Comparison of ENCODE assay signal across 21 cellular contexts in genomic region chr2:182446087-182446486, GRCh38. TPM values are rescaled to one million over a fixed set of nuclear protein-coding genes. Genes with fewer than 3 reads are reported as not detected.
DNase-seq lines count a peak whose midpoint lies in the region; ATAC-seq and TF ChIP-seq lines count a peak whose summit lies in the region.
"Had no signal": no experiment of that assay in that cellular context is flagged by ENCODE, and none has a peak within 500 bp of the region (broad histone marks: within the 10 kb centered on the region; RNA-seq: fewer than 3 reads in every experiment).

No MANE protein-coding gene starts in this region.

- H3K27me3 Mint-ChIP-seq in GM23338 (ENCODE audit: insufficient read depth, low read depth, poor library complexity) (no peaks in the 10 kb centered on the region), brain (no peaks in the 10 kb centered on the region)
- H3K27me3 Mint-ChIP-seq in activated T-helper 2 cell treated with anti-CD3 and anti-CD28 coated beads, Interferon-gamma antibody, Interleukin-2, Interleukin-4, amounts not matched to agents 10 μg/mL and 5 μg/mL and 100 μg/mL, durations not matched to agents 14 hours and 24 hours and 36 hours (ENCODE audit: low read depth): no peaks in the 10 kb centered on the region
- H3K27me3 Mint-ChIP-seq: CD8-positive, alpha-beta memory T cell had no signal

- H3K4me2 ChIP-seq in GM23338 (no peak overlapping the region), osteoblast (ENCODE audit: insufficient read depth, low read length) (no peak overlapping the region)
- H3K4me2 ChIP-seq: BLaER1 treated with 17β-estradiol and CSF1 and Interleukin-3, amounts not matched to agents 10 nM and 100 nM had no signal

- H3K9me3 Mint-ChIP-seq in GM23338: no peaks in the 10 kb centered on the region; the same call in 2 of the 3 replicates
- peaks cover 0 to 2% (median 0%) of the 10 kb centered on the region in 5 experiments for H3K9me3 Mint-ChIP-seq in brain
- peaks cover 4% of the 10 kb centered on the region for H3K9me3 Mint-ChIP-seq in activated T-helper 2 cell treated with anti-CD3 and anti-CD28 coated beads, Interferon-gamma antibody, Interleukin-2, Interleukin-4, amounts not matched to agents 10 μg/mL and 5 μg/mL and 100 μg/mL, durations not matched to agents 14 hours and 24 hours and 36 hours
- H3K9me3 Mint-ChIP-seq: HFFc6 had no signal

- DNase-seq in GM23338 (ENCODE audit: low spot score) (no peak), osteoblast (ENCODE audit: insufficient read length, low spot score, missing footprints) (no peak), MG63 (no peak)
- DNase-seq in activated T-helper 2 cell treated with anti-CD3 and anti-CD28 coated beads, Interferon-gamma antibody, Interleukin-2, Interleukin-4, amounts not matched to agents 10 μg/mL and 5 μg/mL and 100 μg/mL, durations not matched to agents 14 hours and 24 hours and 36 hours (ENCODE audit: low spot score): no peak
- DNase-seq: CD8-positive, alpha-beta memory T cell; DMS53; H7; NCI-H1417 treated with DMSO at 0.1 percent for 48 hours; NCI-H187 treated with DMSO at 0.1 percent for 48 hours; NCI-H2227 treated with DMSO at 0.1 percent for 48 hours; NCI-H510A treated with DMSO at 0.1 percent for 48 hours; NCI-H774; SHP77 had no signal

- no peaks in the 10 kb centered on the region for H3K79me2 ChIP-seq in ACC112 (ENCODE audit: control insufficient read depth, insufficient read depth, low read length, unreplicated experiment)
- H3K79me2 ChIP-seq in GM23338 (replicated peaks; ENCODE audit: insufficient read depth): no peaks in the 10 kb centered on the region
- H3K79me2 ChIP-seq in osteoblast (ENCODE audit: insufficient read depth, low read length): no peaks in the 10 kb centered on the region

- no peak overlapping the region for H3K4me3 ChIP-seq in ACC112 (ENCODE audit: low read depth, low read length)
- no peak overlapping the region for H3K4me3 ChIP-seq in GM23338
- no peak overlapping the region for H3K4me3 ChIP-seq in osteoblast (ENCODE audit: insufficient read depth, low read length)
- H3K4me3 ChIP-seq in MG63: no peak overlapping the region
- H3K4me3 ChIP-seq: BLaER1 treated with 17β-estradiol and CSF1 and Interleukin-3, amounts not matched to agents 10 nM and 100 nM had no signal

- TF ChIP-seq CTCF in GM23338 (conservative IDR thresholded peaks at IDR 0.05; ENCODE audit: low read depth in 2 of 2): no peak
- TF ChIP-seq CTCF in brain (conservative IDR thresholded peaks at IDR 0.05): no peak
- no peak for TF ChIP-seq CTCF in osteoblast (IDR thresholded peaks at IDR 0.05; ENCODE audit: extremely low read depth, low read depth, low read length)

- intact Hi-C loops in activated T-helper 2 cell treated with anti-CD3 and anti-CD28 coated beads, Interferon-gamma antibody, Interleukin-2, Interleukin-4, amounts not matched to agents 10 μg/mL and 5 μg/mL and 100 μg/mL, durations not matched to agents 14 hours and 24 hours and 36 hours (cut with micrococcal nuclease): no loop called here

- H3K36me3 Mint-ChIP-seq in GM23338 (ENCODE audit: low read depth) (no peaks in the 10 kb centered on the region), brain (no peaks in the 10 kb centered on the region)
- no peaks in the 10 kb centered on the region for H3K36me3 Mint-ChIP-seq in activated T-helper 2 cell treated with anti-CD3 and anti-CD28 coated beads, Interferon-gamma antibody, Interleukin-2, Interleukin-4, amounts not matched to agents 10 μg/mL and 5 μg/mL and 100 μg/mL, durations not matched to agents 14 hours and 24 hours and 36 hours (ENCODE audit: low read depth)
- H3K36me3 Mint-ChIP-seq: CD8-positive, alpha-beta memory T cell had no signal

- no peaks in the 10 kb centered on the region for H3K27me3 ChIP-seq in ACC112 (ENCODE audit: insufficient read depth, low read length)
- H3K27me3 ChIP-seq in GM23338 (ENCODE audit: insufficient read depth): no peaks in the 10 kb centered on the region
- no peaks in the 10 kb centered on the region for H3K27me3 ChIP-seq in osteoblast (ENCODE audit: insufficient read depth, low read length)
- no peaks in the 10 kb centered on the region for H3K27me3 ChIP-seq in MG63
- H3K27me3 ChIP-seq: BLaER1 treated with 17β-estradiol and CSF1 and Interleukin-3, amounts not matched to agents 10 nM and 100 nM had no signal

- H3K9me3 ChIP-seq in osteoblast (ENCODE audit: low read depth, low read length): no peaks in the 10 kb centered on the region
- H3K9me3 ChIP-seq in MG63: no peaks in the 10 kb centered on the region

- H2AFZ ChIP-seq in ACC112 (ENCODE audit: low read length, unreplicated experiment) (no peak overlapping the region), GM23338 (no peak overlapping the region), osteoblast (ENCODE audit: low read length) (no peak overlapping the region)

- H3K4me3 Mint-ChIP-seq in GM23338 (no peak overlapping the region), brain (no peak overlapping the region)
- no peak overlapping the region for H3K4me3 Mint-ChIP-seq in activated T-helper 2 cell treated with anti-CD3 and anti-CD28 coated beads, Interferon-gamma antibody, Interleukin-2, Interleukin-4, amounts not matched to agents 10 μg/mL and 5 μg/mL and 100 μg/mL, durations not matched to agents 14 hours and 24 hours and 36 hours (ENCODE audit: low read depth)
- H3K4me3 Mint-ChIP-seq: CD8-positive, alpha-beta memory T cell; HFFc6 had no signal

- ATAC-seq in GM23338 (no peak), GM19324 (IDR thresholded peaks at IDR 0.05; ENCODE audit: low FRiP score, unreplicated experiment) (no peak)

- H3K36me3 ChIP-seq in ACC112 (ENCODE audit: insufficient read depth, low read length): no peaks in the 10 kb centered on the region
- no peaks in the 10 kb centered on the region for H3K36me3 ChIP-seq in GM23338 (ENCODE audit: insufficient read depth)
- H3K36me3 ChIP-seq in osteoblast (ENCODE audit: insufficient read depth, low read length): no peaks in the 10 kb centered on the region
- H3K36me3 ChIP-seq in MG63: no peaks in the 10 kb centered on the region
- H3K36me3 ChIP-seq: BLaER1 treated with 17β-estradiol and CSF1 and Interleukin-3, amounts not matched to agents 10 nM and 100 nM had no signal

- peaks cover 13% of the 10 kb centered on the region for H3K4me1 Mint-ChIP-seq in GM23338
- H3K4me1 Mint-ChIP-seq in brain: peaks cover 15% of the 10 kb centered on the region
- H3K4me1 Mint-ChIP-seq in activated T-helper 2 cell treated with anti-CD3 and anti-CD28 coated beads, Interferon-gamma antibody, Interleukin-2, Interleukin-4, amounts not matched to agents 10 μg/mL and 5 μg/mL and 100 μg/mL, durations not matched to agents 14 hours and 24 hours and 36 hours (ENCODE audit: low read depth): no peaks in the 10 kb centered on the region
- H3K4me1 Mint-ChIP-seq: CD8-positive, alpha-beta memory T cell had no signal

- H3K27ac Mint-ChIP-seq in GM23338: 0 out of 2 replicates have a peak overlapping the region, but pooled peaks have one; percentile 18
- peak overlapping the region in 4 of 5 experiments; percentile 11 to 52 (median 14) for H3K27ac Mint-ChIP-seq in brain
- no peak overlapping the region for H3K27ac Mint-ChIP-seq in activated T-helper 2 cell treated with anti-CD3 and anti-CD28 coated beads, Interferon-gamma antibody, Interleukin-2, Interleukin-4, amounts not matched to agents 10 μg/mL and 5 μg/mL and 100 μg/mL, durations not matched to agents 14 hours and 24 hours and 36 hours
- H3K27ac Mint-ChIP-seq: CD8-positive, alpha-beta memory T cell had no signal

- peaks cover 40% of the 10 kb centered on the region for H3K4me1 ChIP-seq in ACC112 (ENCODE audit: control insufficient read depth, insufficient read depth, low read length, unreplicated experiment)
- H3K4me1 ChIP-seq in GM23338 (ENCODE audit: insufficient read depth): no peaks in the 10 kb centered on the region
- peaks cover 35% of the 10 kb centered on the region for H3K4me1 ChIP-seq in osteoblast (ENCODE audit: insufficient read depth, low read length)
- H3K4me1 ChIP-seq: BLaER1 treated with 17β-estradiol and CSF1 and Interleukin-3, amounts not matched to agents 10 nM and 100 nM had no signal

- H4K20me1 ChIP-seq in GM23338 (replicated peaks; ENCODE audit: insufficient read depth) (no peaks in the 10 kb centered on the region), osteoblast (ENCODE audit: insufficient read depth, low read length) (no peaks in the 10 kb centered on the region)
- H4K20me1 ChIP-seq: BLaER1 treated with 17β-estradiol and CSF1 and Interleukin-3, amounts not matched to agents 10 nM and 100 nM had no signal

- H3K27ac ChIP-seq in ACC112 (ENCODE audit: low read depth, low read length) (peak overlapping the region; percentile 69; the same call in 1 of the 2 replicates), GM23338 (ENCODE audit: low read depth) (no peak overlapping the region), osteoblast (ENCODE audit: low read depth, low read length) (peak overlapping the region; percentile 34)
- H3K27ac ChIP-seq: BLaER1 treated with 17β-estradiol and CSF1 and Interleukin-3, amounts not matched to agents 10 nM and 100 nM; HL-60 had no signal

- no peaks in the 10 kb centered on the region for H3K9me2 ChIP-seq in GM23338 (ENCODE audit: insufficient read depth)

- no peaks in the 10 kb centered on the region for H3F3A ChIP-seq in GM23338 (replicated peaks; ENCODE audit: low read depth)

TF ChIP-seq in GM23338, 12 proteins besides CTCF, POLR2A, EP300 and RAD21 (continues in another document):
- no peak for TF ChIP-seq ZNF331 (CRISPR knock-in tag; IDR thresholded peaks at IDR 0.05; ENCODE audit: low read depth)

RNA-seq across cellular contexts. Expression of gene PDE1A, which starts 19.3 kb away (rescaled TPM):
- 0.28 and 0.47 TPM in 2 replicates for total RNA-seq in GM23338 (2014; rRNA removed; shearing (Covaris generic))
- polyA plus RNA-seq in GM23338 (2016; fragmentation: Nextera tagmentation; extraction: Ambion mirVana) (0.05 and 0.31 TPM in 2 replicates), brain (ENCODE audit: insufficient read depth, low read depth, low replicate concordance) (6.2 TPM)
- total RNA-seq in osteoblast: 42.0 and 69.2 TPM in 2 replicates
- not detected in 2 replicates for total RNA-seq in activated T-helper 2 cell treated with anti-CD3 and anti-CD28 coated beads, Interferon-gamma antibody, Interleukin-2, Interleukin-4, amounts not matched to agents 10 μg/mL and 5 μg/mL and 100 μg/mL, durations not matched to agents 14 hours and 24 hours and 36 hours
- total RNA-seq in MG63 (2014; rRNA removed; shearing (Covaris generic); ENCODE audit: low replicate concordance): 2.6 and 7.0 TPM in 2 replicates
- total RNA-seq: CD8-positive, alpha-beta memory T cell; HT1080; OCI-LY7 had no signal
- polyA plus RNA-seq: CD8-positive, alpha-beta memory T cell had no signal
